ENCODE assay signal across 29 cellular contexts in the genomic region with DNA sequence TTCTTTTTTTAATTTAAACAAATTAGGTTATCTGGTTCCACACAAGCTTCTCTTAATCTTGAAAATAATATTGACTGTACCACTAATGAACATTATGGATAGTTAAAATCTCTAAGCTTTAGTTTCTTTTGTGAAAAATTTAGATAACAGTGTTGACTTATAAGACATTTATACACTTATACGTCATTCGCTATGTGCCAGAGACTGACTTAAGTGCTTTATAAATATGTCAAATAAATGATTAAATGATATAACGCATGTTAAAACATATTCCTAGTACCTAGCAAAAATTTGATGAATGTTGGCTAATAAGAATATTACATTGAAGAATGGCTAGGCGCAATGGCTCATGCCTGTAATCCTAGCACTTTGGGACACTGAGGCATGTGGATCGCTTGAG.
"Had no signal": no experiment of that assay in that cellular context is flagged by ENCODE, and none has a peak within 500 bp of the region (broad histone marks: within the 10 kb centered on the region; RNA-seq: fewer than 3 reads in every experiment).

No MANE protein-coding gene starts in this region.

- H3K4me1 Mint-ChIP-seq: naive thymus-derived CD8-positive, alpha-beta T cell; stimulated activated memory B cell treated with anti-CD40 and anti-IgM and Interleukin-4, amounts not matched to agents 10 μg/mL and 1 μg/mL and 100 μg/mL, for 72 hours had no signal

- H3K4me3 ChIP-seq: neural progenitor cell, ovary, psoas muscle, right lobe of liver, sigmoid colon, suprapubic skin, testis, tibial artery, transverse colon, upper lobe of right lung, uterus had no signal

- H3K27ac Mint-ChIP-seq: neural progenitor cell; progenitor cell of endocrine pancreas; stimulated activated memory B cell treated with anti-CD40 and anti-IgM and Interleukin-4, amounts not matched to agents 10 μg/mL and 1 μg/mL and 100 μg/mL, for 72 hours; type B pancreatic cell had no signal

- H3K27me3 ChIP-seq: neural progenitor cell, ovary, right lobe of liver, sigmoid colon, suprapubic skin, testis, tibial artery, transverse colon, upper lobe of right lung, uterus had no signal

- DNase-seq: naive thymus-derived CD8-positive, alpha-beta T cell; occipital lobe; ovary; posterior cingulate gyrus; psoas muscle; right cardiac atrium; right lobe of liver; sigmoid colon; small intestine; stimulated activated CD4-positive, alpha-beta T cell treated with anti-CD3 and anti-CD28 coated beads, Interleukin-15, amount 100 ng/mL, for 24 hours; stimulated activated CD4-positive, alpha-beta T cell treated with anti-CD3 and anti-CD28 coated beads, Interleukin-2, amount 100 ng/mL, for 24 hours; stimulated activated CD4-positive, alpha-beta T cell treated with anti-CD3 and anti-CD28 coated beads, Interleukin-2, amount 100 ng/mL, for 48 hours; stimulated activated CD4-positive, alpha-beta T cell treated with anti-CD3 and anti-CD28 coated beads, Interleukin-4, amount 100 ng/mL, for 24 hours; stimulated activated naive CD4-positive, alpha-beta T cell; stimulated activated naive CD8-positive, alpha-beta T cell treated with anti-CD3 and anti-CD28 coated beads, Interleukin-15, amount 100 ng/mL, for 72 hours; stimulated activated naive CD8-positive, alpha-beta T cell treated with anti-CD3 and anti-CD28 coated beads, Interleukin-15, Interleukin-2, amounts not matched to agents 100 U/mL and 50 U/mL, for 24 hours; substantia nigra; testis; tibial artery; transverse colon; upper lobe of right lung; uterus had no signal

- H3K36me3 ChIP-seq: neural progenitor cell, ovary, uterus had no signal

- H3K9me3 Mint-ChIP-seq: naive thymus-derived CD8-positive, alpha-beta T cell; natural killer cell treated with Interleukin-12 subunit alpha and Interleukin-12 subunit beta and Interleukin-15 and Interleukin-18, amount 100 ng/mL, for 72 hours; neural progenitor cell; stimulated activated memory B cell treated with anti-CD40 and anti-IgM and Interleukin-4, amounts not matched to agents 10 μg/mL and 1 μg/mL and 100 μg/mL, for 72 hours; stimulated activated naive CD8-positive, alpha-beta T cell treated with anti-CD3 and anti-CD28 coated beads, Interleukin-15, amount 100 ng/mL, for 72 hours; type B pancreatic cell had no signal

- ATAC-seq: naive thymus-derived CD8-positive, alpha-beta T cell; natural killer cell treated with Interleukin-12 subunit alpha and Interleukin-12 subunit beta and Interleukin-15 and Interleukin-18, amount 100 ng/mL, for 72 hours; psoas muscle; right cardiac atrium; right lobe of liver; stimulated activated memory B cell treated with anti-CD40 and anti-IgM and Interleukin-4, amounts not matched to agents 10 μg/mL and 1 μg/mL and 100 μg/mL, for 72 hours; stimulated activated naive CD8-positive, alpha-beta T cell treated with anti-CD3 and anti-CD28 coated beads, Interleukin-15, amount 100 ng/mL, for 72 hours; stimulated activated naive CD8-positive, alpha-beta T cell treated with anti-CD3 and anti-CD28 coated beads, Interleukin-15, Interleukin-2, amounts not matched to agents 100 U/mL and 50 U/mL, for 24 hours; upper lobe of right lung had no signal

- H3K27me3 Mint-ChIP-seq: naive thymus-derived CD8-positive, alpha-beta T cell; natural killer cell treated with Interleukin-12 subunit alpha and Interleukin-12 subunit beta and Interleukin-15 and Interleukin-18, amount 100 ng/mL, for 72 hours; progenitor cell of endocrine pancreas; stimulated activated memory B cell treated with anti-CD40 and anti-IgM and Interleukin-4, amounts not matched to agents 10 μg/mL and 1 μg/mL and 100 μg/mL, for 72 hours; stimulated activated naive CD8-positive, alpha-beta T cell treated with anti-CD3 and anti-CD28 coated beads, Interleukin-15, amount 100 ng/mL, for 72 hours; type B pancreatic cell had no signal

- H3K4me1 ChIP-seq: parathyroid adenoma, right lobe of liver, testis, uterus had no signal

- H3K27ac ChIP-seq: neural progenitor cell, ovary, parathyroid adenoma, psoas muscle, right lobe of liver, sigmoid colon, suprapubic skin, testis, tibial artery, transverse colon, upper lobe of right lung, uterus had no signal

- H3K9me3 ChIP-seq: ovary, psoas muscle, right lobe of liver, sigmoid colon, suprapubic skin, testis, tibial artery, transverse colon, upper lobe of right lung, uterus had no signal

- H3K4me3 Mint-ChIP-seq: naive thymus-derived CD8-positive, alpha-beta T cell; natural killer cell treated with Interleukin-12 subunit alpha and Interleukin-12 subunit beta and Interleukin-15 and Interleukin-18, amount 100 ng/mL, for 72 hours; neural progenitor cell; stimulated activated memory B cell treated with anti-CD40 and anti-IgM and Interleukin-4, amounts not matched to agents 10 μg/mL and 1 μg/mL and 100 μg/mL, for 72 hours; stimulated activated naive CD8-positive, alpha-beta T cell treated with anti-CD3 and anti-CD28 coated beads, Interleukin-15, amount 100 ng/mL, for 72 hours; type B pancreatic cell had no signal
